ENCODE assay signal across 9 cellular contexts in genomic region chr5:38994329-38994927, GRCh38.
DNase-seq lines count a peak whose midpoint lies in the region; ATAC-seq and TF ChIP-seq lines count a peak whose summit lies in the region.
"Had no signal": no experiment of that assay in that cellular context is flagged by ENCODE, and none has a peak within 500 bp of the region (broad histone marks: within the 10 kb centered on the region; RNA-seq: fewer than 3 reads in every experiment).

No MANE protein-coding gene starts in this region.

- POLR2A ChIA-PET in CD8-positive, alpha-beta T cell (lab: Charles Lee) = interaction anchor here (0.7 kb wide), 1 partner anchor 75 kb away, joined by 4 read pairs; no protein-coding TSS in a partner anchor

- WGBS in adrenal gland, 4 donors = 27 to 35% (median 31%) methylated on average over 5 of the region's 5 CpGs
- WGBS in right cardiac atrium = 37% methylated on average over 5 of the region's 5 CpGs
- 46% methylated on average over 5 of the region's 5 CpGs for WGBS in smooth muscle cell (ENCODE audit: low lambda C conversion rate)

- H3K27me3 ChIP-seq in CD8-positive, alpha-beta T cell (ENCODE audit: insufficient read depth, low read length) = no peaks in the 10 kb centered on the region
- H3K27me3 ChIP-seq in adrenal gland (no peaks in the 10 kb centered on the region), right cardiac atrium (ENCODE audit: control insufficient read depth, insufficient read depth) (no peaks in the 10 kb centered on the region), smooth muscle cell (ENCODE audit: low read depth) (no peaks in the 10 kb centered on the region)

- peaks cover 48% of the 10 kb centered on the region for H3K36me3 Mint-ChIP-seq in CD8-positive, alpha-beta T cell

- intact Hi-C loops in CD8-positive, alpha-beta T cell (cut with DNase I, micrococcal nuclease) = loop anchor here (1.0 to 10.0 kb wide), 7 partner anchors 86 to 553 kb away; partner anchors contain the start of gene FYB1 (in 1 of the 2)
- intact Hi-C loops in adrenal gland (cut with DNase I) = loop anchor here in 1 of 2 donors (5.0 kb wide), 1 partner anchor 88 kb away; no protein-coding TSS in a partner anchor
- intact Hi-C loops in right cardiac atrium (cut with DNase I) = loop anchor here in 3 of 4 donors (2.0 to 10.0 kb wide), 3 partner anchors 80 to 290 kb away; partner anchors contain the start of gene RICTOR (in 1 of the 3)

- CTCF ChIA-PET in CD8-positive, alpha-beta T cell (lab: Charles Lee) = interaction anchor here (0.9 to 2.1 kb wide), 4 partner anchors 85 to 551 kb away, joined by 3 to 11 read pairs (median 3); no protein-coding TSS in a partner anchor

- TF ChIP-seq CTCF in CD8-positive, alpha-beta T cell (IDR thresholded peaks at IDR 0.05) = peak; percentile 39
- TF ChIP-seq CTCF in adrenal gland (IDR thresholded peaks at IDR 0.05) = peak; percentile 17 to 66 (median 56)
- TF ChIP-seq CTCF in smooth muscle cell (IDR thresholded peaks at IDR 0.05; ENCODE audit: borderline replicate concordance, insufficient read depth, poor library complexity, severe bottlenecking) = peak; percentile 41

- no peak overlapping the region for H3K27ac ChIP-seq in CD8-positive, alpha-beta T cell (ENCODE audit: low read depth, low read length)
- H3K27ac ChIP-seq in adrenal gland (no peak overlapping the region), right cardiac atrium (ENCODE audit: low read length) (no peak overlapping the region), smooth muscle cell (ENCODE audit: low read depth) (no peak overlapping the region)

- no peaks in the 10 kb centered on the region for H4K20me1 ChIP-seq in smooth muscle cell (ENCODE audit: low read depth)

- H3F3A ChIP-seq in smooth muscle cell (ENCODE audit: low read depth) = no peaks in the 10 kb centered on the region

- peaks cover 3% of the 10 kb centered on the region for H3K79me2 ChIP-seq in smooth muscle cell (ENCODE audit: low read depth)

- ATAC-seq in CD8-positive, alpha-beta T cell = peak; percentile 74
- ATAC-seq in right cardiac atrium (peak; percentile 68 to 80), HG03095 (IDR thresholded peaks at IDR 0.05; ENCODE audit: unreplicated experiment) (no peak)

- peaks cover 2% of the 10 kb centered on the region for H3K9me3 Mint-ChIP-seq in CD8-positive, alpha-beta T cell

- H3K4me1 ChIP-seq in CD8-positive, alpha-beta T cell (ENCODE audit: insufficient read depth, low read length) = no peaks in the 10 kb centered on the region
- H3K4me1 ChIP-seq in adrenal gland (replicated peaks in 1 of 2) (peaks cover 0 to 5% of the 10 kb centered on the region in 2 donors), right cardiac atrium (ENCODE audit: control insufficient read depth, insufficient read depth, low read length) (no peaks in the 10 kb centered on the region), smooth muscle cell (ENCODE audit: low read depth) (no peaks in the 10 kb centered on the region)

- TF ChIP-seq POLR2A in adrenal gland (IDR thresholded peaks at IDR 0.05) = no peak

- no peak overlapping the region for H2AFZ ChIP-seq in smooth muscle cell (ENCODE audit: low read depth)

- H3K36me3 ChIP-seq in CD8-positive, alpha-beta T cell (ENCODE audit: insufficient read depth, low read length) = no peaks in the 10 kb centered on the region
- H3K36me3 ChIP-seq in adrenal gland (replicated peaks in 1 of 2) (no peaks in the 10 kb centered on the region), smooth muscle cell (ENCODE audit: low read depth) (peaks cover 5% of the 10 kb centered on the region)

- no peaks in the 10 kb centered on the region for H3K27me3 Mint-ChIP-seq in CD8-positive, alpha-beta T cell (ENCODE audit: low read depth)

- no peak overlapping the region for H3K4me2 ChIP-seq in smooth muscle cell

- peak in 3 of 7 experiments; percentile 15 to 41 (median 30) for DNase-seq in CD8-positive, alpha-beta T cell
- DNase-seq in GM19238 (ENCODE audit: insufficient read length, low spot score) = peak; percentile 3
- DNase-seq in NCI-H2081 treated with DMSO at 0.1 percent for 48 hours (lab: John Stamatoyannopoulos, UW) = peak; percentile 51
- peak; percentile 28 to 64 (median 48) for DNase-seq in adrenal gland
- no peak for DNase-seq in right cardiac atrium
- no peak for DNase-seq in smooth muscle cell (lab: John Stamatoyannopoulos, UW; ENCODE audit: unreplicated experiment)
- DNase-seq in effector CD8-positive, alpha-beta T cell (lab: John Stamatoyannopoulos, UW) = no peak

- H3K9me3 ChIP-seq in CD8-positive, alpha-beta T cell (ENCODE audit: low read length) = no peaks in the 10 kb centered on the region
- no peaks in the 10 kb centered on the region for H3K9me3 ChIP-seq in adrenal gland (replicated peaks in 1 of 3)
- H3K9me3 ChIP-seq in right cardiac atrium (ENCODE audit: control insufficient read depth, low read length) = no peaks in the 10 kb centered on the region
- peaks cover 4% of the 10 kb centered on the region for H3K9me3 ChIP-seq in smooth muscle cell (replicated peaks; ENCODE audit: low read depth)

- no peak overlapping the region for H3K4me3 Mint-ChIP-seq in CD8-positive, alpha-beta T cell
- H3K4me3 Mint-ChIP-seq: T-helper 1 cell treated with Interleukin-12 subunit alpha and Interleukin-12 subunit beta and Interleukin-4 antibody, amounts not matched to agents 30 μg/mL and 1 μg/mL, for 36 hours had no signal

- peaks cover 27% of the 10 kb centered on the region for H3K4me1 Mint-ChIP-seq in CD8-positive, alpha-beta T cell (ENCODE audit: low read depth)

- no peak overlapping the region for H3K9ac ChIP-seq in smooth muscle cell (ENCODE audit: low read depth)

- no peak overlapping the region for H3K27ac Mint-ChIP-seq in CD8-positive, alpha-beta T cell
- H3K27ac Mint-ChIP-seq: T-helper 1 cell treated with Interleukin-12 subunit alpha and Interleukin-12 subunit beta and Interleukin-4 antibody, amounts not matched to agents 30 μg/mL and 1 μg/mL, for 36 hours had no signal

- no peak overlapping the region for H3K4me3 ChIP-seq in CD8-positive, alpha-beta T cell (ENCODE audit: low read depth, low read length)
- H3K4me3 ChIP-seq in adrenal gland (no peak overlapping the region), right cardiac atrium (ENCODE audit: low read length) (no peak overlapping the region), smooth muscle cell (no peak overlapping the region)

Comparison
In these comparisons a context has a peak if more than half of its experiments do, and no peak if none do; other contexts are left out.
1. DNase-seq: peak in GM19238 (single experiment), NCI-H2081 treated with DMSO at 0.1 percent for 48 hours (single experiment) and adrenal gland (7 of 7); none in right cardiac atrium (0 of 3), smooth muscle cell (single experiment) and effector CD8-positive, alpha-beta T cell (single experiment).
2. Peak in every context shown above with its lines, with median percentiles within 50 percentile points of each other: CTCF ChIP-seq.